24 cellular contexts compared by ENCODE assay signal in the genomic region with DNA sequence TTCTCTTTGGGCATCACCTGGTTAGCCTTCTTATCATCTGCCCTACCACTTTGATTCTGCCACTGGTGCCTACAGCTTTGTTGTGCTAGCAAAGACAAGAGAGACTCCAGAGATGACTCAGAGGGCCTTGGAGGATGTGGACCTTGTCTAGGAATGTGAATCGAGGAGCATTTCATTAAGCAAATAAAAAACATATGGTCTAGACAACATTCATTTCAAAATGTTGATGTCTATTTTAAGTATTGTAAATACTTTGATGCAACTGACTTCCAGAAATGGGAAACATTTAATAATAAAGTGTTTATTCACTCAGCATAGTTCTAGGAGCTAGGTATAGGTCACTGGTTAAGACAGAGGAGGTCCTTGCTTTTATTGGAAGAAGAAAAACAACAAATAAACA.
A peak's percentile ranks its signal among the peaks of the same experiment; 100 is the strongest.
DNase-seq lines count a peak whose midpoint lies in the region; ATAC-seq, FAIRE-seq and TF ChIP-seq lines count a peak whose summit lies in the region.
"Had no signal": no experiment of that assay in that cellular context is flagged by ENCODE, and none has a peak within 500 bp of the region (broad histone marks: within the 10 kb centered on the region; RNA-seq: fewer than 3 reads in every experiment).

No MANE protein-coding gene starts in this region.

- H3K4me2 ChIP-seq in astrocyte (ENCODE audit: low read length) (no peak overlapping the region), neural progenitor cell (no peak overlapping the region)

- H3K9me3 ChIP-seq in A673 (ENCODE audit: low read depth, low read length, poor library complexity, severe bottlenecking) (no peaks in the 10 kb centered on the region), astrocyte (ENCODE audit: insufficient read depth, low read depth, low read length) (no peaks in the 10 kb centered on the region), neural progenitor cell (ENCODE audit: low read depth) (no peaks in the 10 kb centered on the region), esophagus squamous epithelium (no peaks in the 10 kb centered on the region)
- H3K9me3 ChIP-seq: gastroesophageal sphincter, right lobe of liver, stomach had no signal

- FAIRE-seq in astrocyte (lab: Jason Lieb, UNC): no peak
- FAIRE-seq: HTR-8/SVneo had no signal

- DNase-seq in A673 (ENCODE audit: low spot score) (peak; percentile 10), GM04504 (ENCODE audit: low read depth) (peak; percentile 73), astrocyte (ENCODE audit: low read depth) (peak; percentile 59), fibroblast of pulmonary artery (ENCODE audit: low read depth) (peak; percentile 26), neural progenitor cell (ENCODE audit: low spot score) (no peak), esophagus squamous epithelium (lab: John Stamatoyannopoulos, UW) (no peak), RPMI8226 (no peak)
- DNase-seq: ACHN; activated CD4-positive, alpha-beta memory T cell treated with anti-CD3 and anti-CD28 coated beads for 36 hours; activated T-cell treated with anti-CD3 and anti-CD28 coated beads, Interleukin-2, amount 50 U/mL, for 4 hours; effector CD8-positive, alpha-beta T cell; GDM1; H9; left ventricle myocardium superior; NCI-H1436; NK-92 treated with Interleukin-12 subunit alpha and Interleukin-12 subunit beta, amount 100 ng/mL, for 24 hours; nucleus accumbens; right lobe of liver; stomach; T-helper 1 cell had no signal

- peaks cover 16% of the 10 kb centered on the region for H3K4me1 Mint-ChIP-seq in astrocyte (ENCODE audit: low read depth, unreplicated experiment)
- H3K4me1 Mint-ChIP-seq in neural progenitor cell: peaks cover 4% of the 10 kb centered on the region

- H3K4me3 Mint-ChIP-seq in astrocyte (ENCODE audit: unreplicated experiment): no peak overlapping the region
- no peak overlapping the region for H3K4me3 Mint-ChIP-seq in neural progenitor cell
- H3K4me3 Mint-ChIP-seq: activated CD4-positive, alpha-beta memory T cell treated with anti-CD3 and anti-CD28 coated beads for 36 hours; activated naive CD8-positive, alpha-beta T cell; activated T-cell treated with anti-CD3 and anti-CD28 coated beads, Interleukin-2, amount 50 U/mL, for 4 hours; H9 had no signal

- H3K9ac ChIP-seq in astrocyte (ENCODE audit: low read length): no peak overlapping the region
- no peak overlapping the region for H3K9ac ChIP-seq in neural progenitor cell

- no peak for ATAC-seq in HG02610 (IDR thresholded peaks at IDR 0.05; ENCODE audit: unreplicated experiment)
- ATAC-seq: activated T-cell treated with anti-CD3 and anti-CD28 coated beads, Interleukin-2, amount 50 U/mL, for 4 hours; gastroesophageal sphincter; left ventricle myocardium superior; right lobe of liver had no signal

- intact Hi-C loops in A673 (cut with micrococcal nuclease; ENCODE audit: unreplicated experiment): no loop called here
- intact Hi-C loops in esophagus squamous epithelium (cut with DNase I): no loop called here

- H3K27me3 ChIP-seq in A673 (replicated peaks; ENCODE audit: insufficient read depth, low read depth, low read length, poor library complexity) (peaks cover 19% of the 10 kb centered on the region), astrocyte (ENCODE audit: insufficient read depth, low read length) (no peaks in the 10 kb centered on the region), neural progenitor cell (no peaks in the 10 kb centered on the region), esophagus squamous epithelium (no peaks in the 10 kb centered on the region)
- H3K27me3 ChIP-seq: gastroesophageal sphincter, right lobe of liver had no signal

- H3K4me3 ChIP-seq in A673 (ENCODE audit: low read depth, low read length, poor library complexity, severe bottlenecking): no peak overlapping the region
- H3K4me3 ChIP-seq in astrocyte (ENCODE audit: insufficient read depth, low read depth, low read length): no peak overlapping the region
- H3K4me3 ChIP-seq in fibroblast of pulmonary artery (replicated peaks; ENCODE audit: low read depth, low read length): no peak overlapping the region
- no peak overlapping the region for H3K4me3 ChIP-seq in neural progenitor cell
- H3K4me3 ChIP-seq in esophagus squamous epithelium: no peak overlapping the region
- H3K4me3 ChIP-seq: gastroesophageal sphincter, right lobe of liver, stomach had no signal

- H4K20me1 ChIP-seq in astrocyte (ENCODE audit: insufficient read depth, low read length) (no peaks in the 10 kb centered on the region), neural progenitor cell (ENCODE audit: low read depth) (no peaks in the 10 kb centered on the region)

- CTCF ChIA-PET in A673 (lab: Charles Lee): no interaction called here

- no peaks in the 10 kb centered on the region for H3F3A ChIP-seq in neural progenitor cell (ENCODE audit: low read depth)

- H3K36me3 ChIP-seq in A673 (ENCODE audit: insufficient read depth, low read length, poor library complexity, severe bottlenecking) (no peaks in the 10 kb centered on the region), astrocyte (ENCODE audit: insufficient read depth, low read length) (no peaks in the 10 kb centered on the region), neural progenitor cell (no peaks in the 10 kb centered on the region), esophagus squamous epithelium (no peaks in the 10 kb centered on the region)
- H3K36me3 ChIP-seq: gastroesophageal sphincter, right lobe of liver, stomach had no signal

- H3K9me3 Mint-ChIP-seq in astrocyte (ENCODE audit: unreplicated experiment) (no peaks in the 10 kb centered on the region), neural progenitor cell (peaks cover 5% of the 10 kb centered on the region)
- H3K9me3 Mint-ChIP-seq: activated CD4-positive, alpha-beta memory T cell treated with anti-CD3 and anti-CD28 coated beads for 36 hours; activated T-cell treated with anti-CD3 and anti-CD28 coated beads, Interleukin-2, amount 50 U/mL, for 4 hours had no signal

- no peak for TF ChIP-seq CTCF in A673 (conservative IDR thresholded peaks at IDR 0.05; ENCODE audit: low read depth, low read length)
- TF ChIP-seq CTCF in astrocyte (IDR thresholded peaks at IDR 0.05; ENCODE audit: insufficient read depth, low read depth, low read length): no peak
- no peak for TF ChIP-seq CTCF in fibroblast of pulmonary artery (IDR thresholded peaks at IDR 0.05; ENCODE audit: low read length, missing control alignments)
- no peak for TF ChIP-seq CTCF in neural progenitor cell (IDR thresholded peaks at IDR 0.05)
- no peak for TF ChIP-seq CTCF in esophagus squamous epithelium (IDR thresholded peaks at IDR 0.05)

- H3K27ac ChIP-seq in A673 (ENCODE audit: low read depth, low read length, poor library complexity, severe bottlenecking) (no peak overlapping the region), astrocyte (ENCODE audit: low read depth, low read length) (no peak overlapping the region), neural progenitor cell (no peak overlapping the region), esophagus squamous epithelium (no peak overlapping the region)
- H3K27ac ChIP-seq: gastroesophageal sphincter, right lobe of liver, stomach had no signal

- H3K79me2 ChIP-seq in astrocyte (ENCODE audit: insufficient read depth, low read length) (no peaks in the 10 kb centered on the region), neural progenitor cell (ENCODE audit: low read depth) (no peaks in the 10 kb centered on the region)

- H3K27ac Mint-ChIP-seq in astrocyte (ENCODE audit: unreplicated experiment): peak overlapping the region; percentile 64
- H3K27ac Mint-ChIP-seq in neural progenitor cell: no peak overlapping the region
- H3K27ac Mint-ChIP-seq: activated CD4-positive, alpha-beta memory T cell treated with anti-CD3 and anti-CD28 coated beads for 36 hours; activated naive CD8-positive, alpha-beta T cell; H9 had no signal

- BruUV-seq in A673 (replicated peaks; lab: Mats Ljungman, UMichigan): no TSS peak

- H3K27me3 Mint-ChIP-seq in astrocyte (ENCODE audit: low read depth, unreplicated experiment) (peaks cover 3% of the 10 kb centered on the region), neural progenitor cell (ENCODE audit: insufficient read depth, low read depth) (peaks cover 3% of the 10 kb centered on the region)

- no peak for TF ChIP-seq POLR2A in esophagus squamous epithelium (IDR thresholded peaks at IDR 0.05)

- WGBS in esophagus squamous epithelium, 2 donors: 33 to 61% methylated on average over 1 of the region's 1 CpG

- H3K36me3 Mint-ChIP-seq in astrocyte (ENCODE audit: low read depth, unreplicated experiment) (peaks cover 2% of the 10 kb centered on the region), neural progenitor cell (no peaks in the 10 kb centered on the region)
- H3K36me3 Mint-ChIP-seq: activated CD4-positive, alpha-beta memory T cell treated with anti-CD3 and anti-CD28 coated beads for 36 hours had no signal

- no peak overlapping the region for H2AFZ ChIP-seq in astrocyte (ENCODE audit: low read depth, low read length)
- H2AFZ ChIP-seq in neural progenitor cell (replicated peaks): no peak overlapping the region

- H3K4me1 ChIP-seq in A673 (ENCODE audit: insufficient read depth, low read length, poor library complexity, severe bottlenecking): peaks cover 8% of the 10 kb centered on the region
- H3K4me1 ChIP-seq in astrocyte (ENCODE audit: insufficient read depth, low read length): no peaks in the 10 kb centered on the region
- H3K4me1 ChIP-seq in neural progenitor cell: peaks cover 13% of the 10 kb centered on the region
- H3K4me1 ChIP-seq in esophagus squamous epithelium: no peaks in the 10 kb centered on the region
- H3K4me1 ChIP-seq: gastroesophageal sphincter, stomach had no signal

- POLR2A ChIA-PET in A673 (lab: Charles Lee; ENCODE audit: low non-redundant PET): no interaction called here

Comparison
In these comparisons a context has a peak if more than half of its experiments do, and no peak if none do; other contexts are left out.
1. DNase-seq: peak in A673 (single experiment), GM04504 (single experiment), astrocyte (single experiment) and fibroblast of pulmonary artery (single experiment); none in neural progenitor cell (single experiment), esophagus squamous epithelium (single experiment) and RPMI8226 (single experiment).